12 cellular contexts compared by ENCODE assay signal in genomic region chr11:126452256-126452655, GRCh38.
"Had no signal": no experiment of that assay in that cellular context is flagged by ENCODE, and none has a peak within 500 bp of the region (broad histone marks: within the 10 kb centered on the region; RNA-seq: fewer than 3 reads in every experiment).

No MANE protein-coding gene starts in this region.

- H3K27ac Mint-ChIP-seq: activated naive CD8-positive, alpha-beta T cell; immature natural killer cell had no signal

- H3K27me3 Mint-ChIP-seq: activated naive CD8-positive, alpha-beta T cell had no signal

- H3K9me3 ChIP-seq: prostate gland, sigmoid colon had no signal

- H3K4me3 Mint-ChIP-seq: activated naive CD8-positive, alpha-beta T cell; immature natural killer cell; naive thymus-derived CD4-positive, alpha-beta T cell had no signal

- H3K36me3 Mint-ChIP-seq: activated naive CD8-positive, alpha-beta T cell; naive thymus-derived CD4-positive, alpha-beta T cell had no signal

- H3K9me3 Mint-ChIP-seq: immature natural killer cell had no signal

- H3K27ac ChIP-seq: prostate gland, sigmoid colon had no signal

- H3K4me1 ChIP-seq: prostate gland had no signal

- H3K4me3 ChIP-seq: lung, prostate gland, sigmoid colon had no signal

- H3K27me3 ChIP-seq: dorsolateral prefrontal cortex had no signal

- H3K36me3 ChIP-seq: prostate gland, sigmoid colon had no signal

- ATAC-seq: naive thymus-derived CD4-positive, alpha-beta T cell had no signal

- DNase-seq: activated CD4-positive, alpha-beta T cell treated with anti-CD3 and anti-CD28 coated beads for 1 hour; activated CD4-positive, alpha-beta T cell treated with anti-CD3 and anti-CD28 coated beads, Interleukin-2, amount 50 U/mL, for 48 hours; activated gamma-delta T cell; activated T-cell treated with anti-CD3 and anti-CD28 coated beads, Interleukin-2, amount 50 U/mL, for 48 hours; immature natural killer cell; naive thymus-derived CD4-positive, alpha-beta T cell; sigmoid colon; stimulated activated CD4-positive, alpha-beta T cell treated with anti-CD3 and anti-CD28 coated beads, Interleukin-4, amount 100 ng/mL, for 24 hours had no signal
